33 cellular contexts compared by ENCODE assay signal in genomic region chr1:240847330-240847729, GRCh38.
DNase-seq lines count a peak whose midpoint lies in the region; ATAC-seq and TF ChIP-seq lines count a peak whose summit lies in the region.
"Had no signal": no experiment of that assay in that cellular context is flagged by ENCODE, and none has a peak within 500 bp of the region (broad histone marks: within the 10 kb centered on the region; RNA-seq: fewer than 3 reads in every experiment).

No MANE protein-coding gene starts in this region.

- H3F3A ChIP-seq in SK-N-SH (replicated peaks; ENCODE audit: insufficient read depth) = no peaks in the 10 kb centered on the region

- H3K4me3 ChIP-seq in SK-N-SH (ENCODE audit: low read depth in 2 of 2, low read length in 1 of 2) = no peak overlapping the region
- H3K4me3 ChIP-seq: A549; BLaER1; BLaER1 treated with 17β-estradiol and CSF1 and Interleukin-3, amounts not matched to agents 10 nM and 100 nM had no signal

- CTCF ChIA-PET in SK-N-SH (lab: Yijun Ruan, JAX) = interaction anchor here (1.3 kb wide), 1 partner anchor 24 kb away, joined by 3 read pairs; no protein-coding TSS in a partner anchor
- CTCF ChIA-PET in HEK293T (lab: Yijun Ruan, JAX) = no interaction called here

- ATAC-seq in SK-N-SH treated with all-trans-retinoic acid at 6 μM for 48 hours = peak; percentile 21; the same call in 1 of the 3 replicates
- ATAC-seq: A549; CD8-positive, alpha-beta T cell had no signal

- H3K36me3 ChIP-seq in SK-N-SH (replicated peaks in 1 of 2; ENCODE audit: control insufficient read depth in 1 of 2, insufficient read depth in 2 of 2, low read length in 1 of 2) = no peaks in the 10 kb centered on the region
- H3K36me3 ChIP-seq: BE2C; BLaER1; BLaER1 treated with 17β-estradiol and CSF1 and Interleukin-3, amounts not matched to agents 10 nM and 100 nM had no signal

- WGBS in SK-N-SH (ENCODE audit: low lambda C conversion rate) = 61% methylated on average over 2 of the region's 2 CpGs

- no peaks in the 10 kb centered on the region; a peak in 2 of 4 replicates for H3K4me1 ChIP-seq in SK-N-SH (ENCODE audit: control insufficient read depth in 1 of 2, insufficient read depth in 2 of 2, low read depth in 1 of 2, low read length in 1 of 2)
- H3K4me1 ChIP-seq: A549; BE2C; BLaER1; BLaER1 treated with 17β-estradiol and CSF1 and Interleukin-3, amounts not matched to agents 10 nM and 100 nM; Caco-2 had no signal

- H4K20me1 ChIP-seq in SK-N-SH (ENCODE audit: insufficient read depth) = no peaks in the 10 kb centered on the region
- H4K20me1 ChIP-seq: BLaER1; BLaER1 treated with 17β-estradiol and CSF1 and Interleukin-3, amounts not matched to agents 10 nM and 100 nM had no signal

- H2AFZ ChIP-seq in SK-N-SH (ENCODE audit: low read depth) = no peak overlapping the region

- POLR2A ChIA-PET in SK-N-SH (lab: Yijun Ruan, JAX) = no interaction called here
- POLR2A ChIA-PET in HEK293T (lab: Yijun Ruan, JAX) = no interaction called here

- no peak overlapping the region for H3K27ac ChIP-seq in SK-N-SH (ENCODE audit: low read depth in 2 of 2, low read length in 1 of 2)
- H3K27ac ChIP-seq: 22Rv1; A549; BLaER1; BLaER1 treated with 17β-estradiol and CSF1 and Interleukin-3, amounts not matched to agents 10 nM and 100 nM; C4-2B had no signal

- TF ChIP-seq CTCF in SK-N-SH (IDR thresholded peaks at IDR 0.05) = no peak

- no peak for TF ChIP-seq RAD21 in SK-N-SH (IDR thresholded peaks at IDR 0.05; ENCODE audit: low read length)

- TF ChIP-seq EP300 in SK-N-SH (IDR thresholded peaks at IDR 0.05; ENCODE audit: borderline replicate concordance in 1 of 2, low read depth in 1 of 2, low read length in 1 of 2) = no peak

- no peak for DNase-seq in SK-N-SH
- DNase-seq in HEK293T (ENCODE audit: extremely low spot score) = no peak
- peak; percentile 65 for DNase-seq in putamen (ENCODE audit: low spot score)
- peak; percentile 48 for DNase-seq in superior temporal gyrus (ENCODE audit: extremely low spot score)
- no peak for DNase-seq in activated T-cell treated with anti-CD3 and anti-CD28 coated beads for 4 hours
- DNase-seq in NCI-H526 treated with DMSO at 0.1 percent for 48 hours (lab: John Stamatoyannopoulos, UW) = no peak
- DNase-seq in H4 (ENCODE audit: low spot score) = no peak
- DNase-seq: 8988T; ACHN; AML-193; BE2C; C1 segment of cervical spinal cord; Caco-2; Calu3; CD4-positive, alpha-beta memory T cell; CD4-positive, alpha-beta T cell; CD4-positive, CD25-positive, alpha-beta regulatory T cell; CD8-positive, alpha-beta memory T cell; CD8-positive, alpha-beta T cell; COR-L47; DMS 273 treated with DMSO at 0.1 percent for 48 hours; DMS153; DMS53; DMS79; DMS79 treated with DMSO at 0.1 percent for 48 hours; DND-41; EL had no signal

- H3K79me2 ChIP-seq in SK-N-SH (ENCODE audit: insufficient read depth) = no peaks in the 10 kb centered on the region

- no peak overlapping the region for H3K9ac ChIP-seq in SK-N-SH
- H3K9ac ChIP-seq: BLaER1; BLaER1 treated with 17β-estradiol and CSF1 and Interleukin-3, amounts not matched to agents 10 nM and 100 nM had no signal

- H3K9me3 ChIP-seq in SK-N-SH = no peaks in the 10 kb centered on the region; the same call in 1 of the 2 replicates
- H3K9me3 ChIP-seq: A549, BE2C, Caco-2 had no signal

- H3K9me2 ChIP-seq in SK-N-SH = no peaks in the 10 kb centered on the region

- no peak overlapping the region for H3K4me2 ChIP-seq in SK-N-SH
- H3K4me2 ChIP-seq: A549; BLaER1; BLaER1 treated with 17β-estradiol and CSF1 and Interleukin-3, amounts not matched to agents 10 nM and 100 nM had no signal

- no peaks in the 10 kb centered on the region for H3K27me3 ChIP-seq in SK-N-SH (ENCODE audit: insufficient read depth)
- H3K27me3 ChIP-seq: BE2C; BLaER1; BLaER1 treated with 17β-estradiol and CSF1 and Interleukin-3, amounts not matched to agents 10 nM and 100 nM had no signal

TF ChIP-seq in SK-N-SH treated with all-trans-retinoic acid at 6 μM for 48 hours, 23 proteins besides CTCF, POLR2A, EP300 and RAD21 (continues in another document):
- TF ChIP-seq SNAI2 (CRISPR knock-in tag; IDR thresholded peaks at IDR 0.05) (no peak), ZFP30 (CRISPR knock-in tag; IDR thresholded peaks at IDR 0.05) (no peak), CSDC2 (CRISPR knock-in tag; IDR thresholded peaks at IDR 0.05) (no peak), CSRNP3 (CRISPR knock-in tag; IDR thresholded peaks at IDR 0.05) (no peak), TCF4 (CRISPR knock-in tag; IDR thresholded peaks at IDR 0.05; ENCODE audit: borderline replicate concordance) (no peak), ZNF70 (CRISPR knock-in tag; IDR thresholded peaks at IDR 0.05) (no peak), BACH2 (CRISPR knock-in tag; IDR thresholded peaks at IDR 0.05; ENCODE audit: borderline replicate concordance) (no peak), RARB (CRISPR knock-in tag; IDR thresholded peaks at IDR 0.05) (no peak), ZNF565 (CRISPR knock-in tag; conservative IDR thresholded peaks at IDR 0.05; ENCODE audit: low read depth) (no peak), ISL1 (CRISPR knock-in tag; IDR thresholded peaks at IDR 0.05) (no peak), ARNTL (CRISPR knock-in tag; IDR thresholded peaks at IDR 0.05; ENCODE audit: borderline replicate concordance, low read depth) (no peak)

TF ChIP-seq in SK-N-SH, 30 proteins besides CTCF, POLR2A, EP300 and RAD21:
- TF ChIP-seq TCF12 (IDR thresholded peaks at IDR 0.05) = no peak
- no peak for TF ChIP-seq GATA2 (CRISPR knock-in tag; IDR thresholded peaks at IDR 0.05)
- TF ChIP-seq MXI1 (IDR thresholded peaks at IDR 0.05; ENCODE audit: low read depth, low read length) = no peak
- TF ChIP-seq ELF1 (IDR thresholded peaks at IDR 0.05) = no peak
- no peak for TF ChIP-seq FOSL2 (IDR thresholded peaks at IDR 0.05; ENCODE audit: borderline replicate concordance, low read depth)
- no peak for TF ChIP-seq GABPA (IDR thresholded peaks at IDR 0.05; ENCODE audit: low read depth)

TF ChIP-seq in HEK293T, 16 proteins besides CTCF, POLR2A, EP300 and RAD21:
- TF ChIP-seq SP1 (IDR thresholded peaks at IDR 0.05) (no peak), L3MBTL2 (conservative IDR thresholded peaks at IDR 0.05) (no peak), FOXK2 (IDR thresholded peaks at IDR 0.05) (no peak), ARNT (IDR thresholded peaks at IDR 0.05) (no peak), PKNOX1 (IDR thresholded peaks at IDR 0.05) (0 out of 2 replicates have a peak, but pooled peaks have one; percentile 4), FOXM1 (IDR thresholded peaks at IDR 0.05; ENCODE audit: borderline replicate concordance) (no peak)

Comparison
In these comparisons a context has a peak if more than half of its experiments do, and no peak if none do; other contexts are left out.
1. DNase-seq: peak in putamen (single experiment) and superior temporal gyrus (single experiment); none in SK-N-SH (single experiment), HEK293T (single experiment), activated T-cell treated with anti-CD3 and anti-CD28 coated beads for 4 hours (single experiment), NCI-H526 treated with DMSO at 0.1 percent for 48 hours (single experiment) and H4 (single experiment).